ENCODE assay signal across 7 cellular contexts in the genomic region with DNA sequence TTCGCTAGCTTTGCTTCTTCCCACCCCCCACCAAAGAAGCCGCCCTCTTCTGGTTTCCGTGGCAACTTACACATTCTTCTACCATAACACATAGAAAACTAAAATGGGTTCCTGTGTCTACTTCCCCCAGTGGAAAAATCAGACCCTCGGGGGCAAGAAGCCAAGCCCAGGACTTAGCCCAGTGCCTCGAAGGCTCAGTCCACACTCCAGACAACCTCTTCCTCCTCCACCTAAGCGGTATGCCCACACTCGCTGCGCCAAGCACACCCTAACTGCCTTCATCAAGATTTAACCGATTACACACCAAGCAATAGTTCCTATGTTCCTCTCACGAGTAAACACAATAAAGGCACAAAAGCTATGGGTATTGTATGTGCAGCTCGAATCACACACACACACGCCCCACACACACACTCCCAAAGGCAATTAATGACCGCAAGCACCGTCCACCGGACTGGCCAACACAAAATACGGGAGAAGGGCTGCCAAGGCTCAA. TPM values are rescaled to one million over a fixed set of nuclear protein-coding genes. Genes with fewer than 3 reads are reported as not detected.
DNase-seq lines count a peak whose midpoint lies in the region; ATAC-seq and TF ChIP-seq lines count a peak whose summit lies in the region.

No MANE protein-coding gene starts in this region.

- DNase-seq in amniotic stem cell (lab: John Stamatoyannopoulos, UW) (peak; percentile 52), right atrium auricular region (ENCODE audit: low spot score) (peak; percentile 69), prostate gland (ENCODE audit: low spot score) (peak; percentile 19), NCI-H187 treated with DMSO at 0.1 percent for 48 hours (lab: John Stamatoyannopoulos, UW) (no peak)

- ATAC-seq in GM18511 (IDR thresholded peaks at IDR 0.05; ENCODE audit: unreplicated experiment) (peak; percentile 26), HG03439 (IDR thresholded peaks at IDR 0.05; ENCODE audit: unreplicated experiment) (peak; percentile 14)

- peak overlapping the region; percentile 80 for H3K4me2 ChIP-seq in SU-DHL-6 (ENCODE audit: low read depth, low read length, poor library complexity, severe bottlenecking)

- H3K79me2 ChIP-seq in SU-DHL-6 (ENCODE audit: insufficient read depth, low read length) = peaks cover 45% of the 10 kb centered on the region

- H3K27me3 ChIP-seq in SU-DHL-6 (ENCODE audit: low read length) (no peaks in the 10 kb centered on the region), right atrium auricular region (no peaks in the 10 kb centered on the region), prostate gland (replicated peaks; ENCODE audit: insufficient read depth) (no peaks in the 10 kb centered on the region)

- 0% methylated on average over 16 of the region's 16 CpGs for WGBS in prostate gland

- H3K9ac ChIP-seq in SU-DHL-6 (ENCODE audit: low read length) = peak overlapping the region; percentile 86

- peak overlapping the region; percentile 93 for H3K27ac ChIP-seq in SU-DHL-6 (ENCODE audit: low read depth, low read length)
- peak overlapping the region; percentile 93 to 96 for H3K27ac ChIP-seq in right atrium auricular region
- H3K27ac ChIP-seq in prostate gland = peak overlapping the region; percentile 91

- no peaks in the 10 kb centered on the region for H3K9me3 ChIP-seq in SU-DHL-6 (ENCODE audit: insufficient read depth, low read length)
- H3K9me3 ChIP-seq in right atrium auricular region = no peaks in the 10 kb centered on the region
- H3K9me3 ChIP-seq in prostate gland = no peaks in the 10 kb centered on the region

- no peaks in the 10 kb centered on the region for H3K9me2 ChIP-seq in SU-DHL-6 (replicated peaks; ENCODE audit: insufficient read depth, low read length)

- H3K4me3 ChIP-seq in SU-DHL-6 (ENCODE audit: insufficient read depth, low read length, poor library complexity, severe bottlenecking) = peak overlapping the region; percentile 83
- H3K4me3 ChIP-seq in right atrium auricular region = peak overlapping the region; percentile 80 to 86
- H3K4me3 ChIP-seq in prostate gland = peak overlapping the region; percentile 71 to 86

- peaks cover 12% of the 10 kb centered on the region for H3F3A ChIP-seq in SU-DHL-6 (ENCODE audit: insufficient read depth)

- peak overlapping the region; percentile 73 for H2AFZ ChIP-seq in SU-DHL-6 (ENCODE audit: low read depth, low read length, severe bottlenecking)

- peaks cover 7% of the 10 kb centered on the region; the same call in 1 of the 2 replicates for H3K36me3 ChIP-seq in SU-DHL-6 (ENCODE audit: low read length)
- peaks cover 6% of the 10 kb centered on the region for H3K36me3 ChIP-seq in right atrium auricular region
- H3K36me3 ChIP-seq in prostate gland = no peaks in the 10 kb centered on the region

- intact Hi-C loops in prostate gland (cut with DNase I) = no loop called here

- peaks cover 3% of the 10 kb centered on the region; the same call in 1 of the 2 replicates for H4K20me1 ChIP-seq in SU-DHL-6 (ENCODE audit: low read depth, low read length)

- H3K4me1 ChIP-seq in right atrium auricular region (peaks cover 0 to 32% of the 10 kb centered on the region in 2 donors), prostate gland (replicated peaks) (peaks cover 6% of the 10 kb centered on the region)

- TF ChIP-seq POLR2A in prostate gland (IDR thresholded peaks at IDR 0.05) = no peak

- TF ChIP-seq CTCF in SU-DHL-6 (IDR thresholded peaks at IDR 0.05; ENCODE audit: insufficient read depth, low read length, poor library complexity, severe bottlenecking) (no peak), right atrium auricular region (IDR thresholded peaks at IDR 0.05) (no peak), prostate gland (IDR thresholded peaks at IDR 0.05) (no peak)

RNA-seq across cellular contexts. Expression of gene PPIL4, which starts 0.5 kb away (rescaled TPM):
- total RNA-seq in right atrium auricular region = 10 to 100 TPM; 14.6 to 17.0 TPM
- total RNA-seq in prostate gland = 10 to 100 TPM; 23.4 to 27.2 TPM

RNA-seq across cellular contexts. Expression of gene GINM1, which starts 20.9 kb away (rescaled TPM):
- total RNA-seq in right atrium auricular region (10 to 100 TPM; 45.5 to 54.9 TPM), prostate gland (10 to 100 TPM; 43.6 to 44.7 TPM)
